1 cellular context compared by ENCODE assay signal in genomic region chr2:60550151-60550983, GRCh38.
A peak's percentile ranks its signal among the peaks of the same experiment; 100 is the strongest.
TF ChIP-seq lines count a peak whose summit lies in the region.

No MANE protein-coding gene starts in this region.

TF ChIP-seq in HepG2, 621 proteins besides CTCF, POLR2A, EP300 and RAD21 (continued from another document):
- TF ChIP-seq HIC2 (CRISPR knock-in tag; IDR thresholded peaks at IDR 0.05; ENCODE audit: low read depth) (0 out of 2 replicates have a peak, but pooled peaks have one; percentile 24), DDIT3 (CRISPR knock-in tag; IDR thresholded peaks at IDR 0.05) (no peak), KDM2A (CRISPR knock-in tag; IDR thresholded peaks at IDR 0.05; ENCODE audit: borderline replicate concordance, low read depth) (peak; percentile 66), GABPB1 (CRISPR knock-in tag; IDR thresholded peaks at IDR 0.05) (0 out of 2 replicates have a peak, but pooled peaks have one; percentile 27), HOXA5 (CRISPR knock-in tag; IDR thresholded peaks at IDR 0.05) (0 out of 2 replicates have a peak, but pooled peaks have one; percentile 4)
